ENCODE assay signal across 16 cellular contexts in the genomic region with DNA sequence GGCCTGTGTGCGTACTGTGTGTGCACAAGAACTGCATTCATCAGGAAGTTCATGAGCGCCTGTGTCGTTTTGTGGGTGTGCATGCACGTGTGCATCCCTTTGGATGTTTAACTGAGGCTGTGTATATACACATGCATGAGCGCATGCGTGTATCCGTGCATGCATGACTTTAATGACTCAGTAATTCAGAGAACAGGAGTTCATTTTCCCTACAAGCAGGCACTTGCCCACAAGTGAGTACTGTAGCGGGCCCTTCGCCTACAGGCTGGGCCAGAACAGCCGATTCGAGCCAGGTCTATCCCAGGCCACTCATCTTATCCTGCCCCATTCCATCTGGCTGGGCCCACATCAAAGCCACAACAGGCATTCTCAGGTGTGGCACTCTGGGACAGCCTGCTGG.
"Had no signal": no experiment of that assay in that cellular context is flagged by ENCODE, and none has a peak within 500 bp of the region (broad histone marks: within the 10 kb centered on the region; RNA-seq: fewer than 3 reads in every experiment).

No MANE protein-coding gene starts in this region.

- H3K4me3 Mint-ChIP-seq: activated CD4-positive, alpha-beta memory T cell treated with anti-CD3 and anti-CD28 coated beads, Interleukin-2, amount 10 ng/mL, durations not matched to agents 7 days and 5 days; activated naive CD8-positive, alpha-beta T cell treated with anti-CD3 and anti-CD28 coated beads, Interleukin-2, amount 10 ng/mL, durations not matched to agents 7 days and 5 days; neural crest cell; stimulated activated naive CD8-positive, alpha-beta T cell treated with anti-CD3 and anti-CD28 coated beads, Interleukin-15, Interleukin-2, amounts not matched to agents 100 ng/mL and 50 ng/mL, for 24 hours; T-helper 2 cell treated with Interferon-gamma antibody and Interleukin-4, amounts not matched to agents 5 μg/mL and 100 μg/mL, for 36 hours had no signal

- H3K4me1 ChIP-seq: gastrocnemius medialis had no signal

- DNase-seq: activated CD4-positive, alpha-beta memory T cell treated with anti-CD3 and anti-CD28 coated beads, Interleukin-2, amount 10 ng/mL, durations not matched to agents 7 days and 5 days; activated CD4-positive, CD25-positive, alpha-beta regulatory T cell treated with anti-CD3 and anti-CD28 coated beads, Interleukin-2, amount 50 U/mL, for 72 hours; activated naive CD8-positive, alpha-beta T cell treated with anti-CD3 and anti-CD28 coated beads, Interleukin-2, amount 10 ng/mL, durations not matched to agents 7 days and 5 days; activated T-cell treated with anti-CD3 and anti-CD28 coated beads, Interleukin-2, amount 50 U/mL, for 48 hours; anterior cingulate cortex; dermis blood vessel endothelial cell; gastrocnemius medialis; kidney; left ventricle myocardium superior; ovary; stimulated activated CD4-positive, alpha-beta T cell treated with anti-CD3 and anti-CD28 coated beads, Interleukin-4, amount 100 ng/mL, for 1 hour; stimulated activated CD8-positive, alpha-beta memory T cell treated with anti-CD3 and anti-CD28 coated beads, Interleukin-4, amount 100 ng/mL, for 48 hours had no signal

- H3K9me3 ChIP-seq: gastrocnemius medialis, ovary, thoracic aorta had no signal

- H3K36me3 ChIP-seq: gastrocnemius medialis, ovary, thoracic aorta had no signal

- H3K9me3 Mint-ChIP-seq: activated CD4-positive, alpha-beta memory T cell treated with anti-CD3 and anti-CD28 coated beads, Interleukin-2, amount 10 ng/mL, durations not matched to agents 7 days and 5 days; activated naive CD8-positive, alpha-beta T cell treated with anti-CD3 and anti-CD28 coated beads, Interleukin-2, amount 10 ng/mL, durations not matched to agents 7 days and 5 days; neural crest cell; stimulated activated naive CD8-positive, alpha-beta T cell treated with anti-CD3 and anti-CD28 coated beads, Interleukin-15, Interleukin-2, amounts not matched to agents 100 ng/mL and 50 ng/mL, for 24 hours; T-helper 2 cell treated with Interferon-gamma antibody and Interleukin-4, amounts not matched to agents 5 μg/mL and 100 μg/mL, for 36 hours had no signal

- H3K27me3 ChIP-seq: gastrocnemius medialis, ovary had no signal

- H3K27ac ChIP-seq: gastrocnemius medialis, ovary, thoracic aorta had no signal

- H3K27me3 Mint-ChIP-seq: activated CD4-positive, alpha-beta memory T cell treated with anti-CD3 and anti-CD28 coated beads, Interleukin-2, amount 10 ng/mL, durations not matched to agents 7 days and 5 days; activated naive CD8-positive, alpha-beta T cell treated with anti-CD3 and anti-CD28 coated beads, Interleukin-2, amount 10 ng/mL, durations not matched to agents 7 days and 5 days; stimulated activated naive CD8-positive, alpha-beta T cell treated with anti-CD3 and anti-CD28 coated beads, Interleukin-15, Interleukin-2, amounts not matched to agents 100 ng/mL and 50 ng/mL, for 24 hours had no signal

- H3K4me3 ChIP-seq: gastrocnemius medialis, ovary, thoracic aorta had no signal

- H3K27ac Mint-ChIP-seq: activated CD4-positive, alpha-beta memory T cell treated with anti-CD3 and anti-CD28 coated beads, Interleukin-2, amount 10 ng/mL, durations not matched to agents 7 days and 5 days; stimulated activated naive CD8-positive, alpha-beta T cell treated with anti-CD3 and anti-CD28 coated beads, Interleukin-15, Interleukin-2, amounts not matched to agents 100 ng/mL and 50 ng/mL, for 24 hours; T-helper 2 cell treated with Interferon-gamma antibody and Interleukin-4, amounts not matched to agents 5 μg/mL and 100 μg/mL, for 36 hours had no signal

- ATAC-seq: gastrocnemius medialis, left ventricle myocardium superior had no signal
